ENCODE assay signal across 17 cellular contexts in the genomic region with DNA sequence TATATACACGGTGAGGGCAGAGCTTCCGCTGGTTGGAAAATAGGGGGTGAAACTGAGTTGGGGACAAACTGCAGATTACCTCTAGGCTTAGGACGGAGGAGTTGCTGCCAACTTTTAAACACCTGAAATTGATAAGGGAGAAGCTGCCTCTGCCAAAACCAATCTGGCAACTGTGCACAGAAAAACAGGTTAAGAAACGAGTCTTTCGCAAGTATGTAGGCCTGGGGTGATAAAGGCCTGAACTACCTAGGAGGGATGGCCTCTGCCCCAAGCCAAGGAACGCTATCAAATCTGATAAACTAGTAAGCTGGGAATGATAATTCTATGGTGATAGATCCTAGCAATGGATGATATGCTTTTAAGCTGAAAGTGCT.
"Had no signal": no experiment of that assay in that cellular context is flagged by ENCODE, and none has a peak within 500 bp of the region (broad histone marks: within the 10 kb centered on the region; RNA-seq: fewer than 3 reads in every experiment).

No MANE protein-coding gene starts in this region.

- DNase-seq: activated B cell treated with CpG ODN at 0.5 μM for 24 hours; activated CD4-positive, alpha-beta memory T cell treated with anti-CD3 and anti-CD28 coated beads for 36 hours; activated CD4-positive, alpha-beta T cell treated with anti-CD3 and anti-CD28 coated beads for 4 hours; activated gamma-delta T cell treated with Interleukin-2 at 50 U/mL for 16 hours; activated T-cell treated with anti-CD3 and anti-CD28 coated beads for 4 hours; adrenal gland; central memory CD4-positive, alpha-beta T cell; colonic mucosa; mesenchymal stem cell; mucosa of descending colon; naive thymus-derived CD4-positive, alpha-beta T cell; ovary; spleen; stimulated activated CD4-positive, alpha-beta T cell treated with anti-CD3 and anti-CD28 coated beads, Interleukin-4, amount 100 ng/mL, for 4 hours; T-helper 9 cell; transverse colon had no signal

- H3K4me1 ChIP-seq: adrenal gland, colonic mucosa had no signal

- H3K27ac ChIP-seq: adrenal gland, colonic mucosa, ovary, spleen, transverse colon, vagina had no signal

- H3K27me3 ChIP-seq: adrenal gland, colonic mucosa, ovary, transverse colon, vagina had no signal

- H3K4me3 ChIP-seq: adrenal gland, colonic mucosa, mucosa of descending colon, ovary, spleen, transverse colon, vagina had no signal

- H3K36me3 ChIP-seq: adrenal gland, colonic mucosa, ovary, spleen, transverse colon, vagina had no signal

- H3K9me3 ChIP-seq: adrenal gland, colonic mucosa, ovary, spleen, transverse colon, vagina had no signal
